1 cellular context compared by ENCODE assay signal in genomic region chr13:28501547-28501946, GRCh38.
TF ChIP-seq lines count a peak whose summit lies in the region.

No MANE protein-coding gene starts in this region.

TF ChIP-seq in WTC11, 78 proteins besides CTCF, POLR2A, EP300 and RAD21 (continued from another document):
- TF ChIP-seq, protein P1, sequence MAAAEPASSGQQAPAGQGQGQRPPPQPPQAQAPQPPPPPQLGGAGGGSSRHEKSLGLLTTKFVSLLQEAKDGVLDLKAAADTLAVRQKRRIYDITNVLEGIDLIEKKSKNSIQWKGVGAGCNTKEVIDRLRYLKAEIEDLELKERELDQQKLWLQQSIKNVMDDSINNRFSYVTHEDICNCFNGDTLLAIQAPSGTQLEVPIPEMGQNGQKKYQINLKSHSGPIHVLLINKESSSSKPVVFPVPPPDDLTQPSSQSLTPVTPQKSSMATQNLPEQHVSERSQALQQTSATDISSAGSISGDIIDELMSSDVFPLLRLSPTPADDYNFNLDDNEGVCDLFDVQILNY (CRISPR knock-in tag; IDR thresholded peaks at IDR 0.05), result no peak
- TF ChIP-seq NFATC4 (CRISPR knock-in tag; IDR thresholded peaks at IDR 0.05), result no peak
